In genomic region chr12:75955251-75955650, GRCh38 we compare ENCODE assay signal across 21 cellular contexts.
DNase-seq lines count a peak whose midpoint lies in the region; ATAC-seq, FAIRE-seq and TF ChIP-seq lines count a peak whose summit lies in the region.
"Had no signal": no experiment of that assay in that cellular context is flagged by ENCODE, and none has a peak within 500 bp of the region (broad histone marks: within the 10 kb centered on the region; RNA-seq: fewer than 3 reads in every experiment).

No MANE protein-coding gene starts in this region.

- peaks cover 44% of the 10 kb centered on the region for H3F3A ChIP-seq in PC-9 (ENCODE audit: insufficient read depth, low read depth)

- no peak overlapping the region for H3K27ac Mint-ChIP-seq in glutamatergic neuron (ENCODE audit: unreplicated experiment)

- H3K4me2 ChIP-seq in HepG2 (ENCODE audit: low read depth, low read length) = no peak overlapping the region
- peak overlapping the region; percentile 68; the same call in 1 of the 2 replicates for H3K4me2 ChIP-seq in PC-9

- H3K36me3 ChIP-seq in HepG2 (replicated peaks in 1 of 2; ENCODE audit: control insufficient read depth in 1 of 2, insufficient read depth in 2 of 2, low read length in 2 of 2) (no peaks in the 10 kb centered on the region), right lobe of liver (no peaks in the 10 kb centered on the region), PC-9 (ENCODE audit: low read depth) (no peaks in the 10 kb centered on the region)
- H3K36me3 ChIP-seq: BLaER1 treated with 17β-estradiol and CSF1 and Interleukin-3, amounts not matched to agents 10 nM and 100 nM had no signal

- H2AFZ ChIP-seq in HepG2 (ENCODE audit: low read length) (no peak overlapping the region), PC-9 (no peak overlapping the region)

- BruUV-seq in HepG2 (replicated peaks; lab: Mats Ljungman, UMichigan) (no TSS peak), PC-9 (replicated peaks; lab: Mats Ljungman, UMichigan) (no TSS peak)

- TF ChIP-seq POLR2A in HepG2 (IDR thresholded peaks at IDR 0.05; ENCODE audit: insufficient read depth in 1 of 2, low read depth in 2 of 2, low read length in 2 of 2) (no peak), right lobe of liver (IDR thresholded peaks at IDR 0.05) (no peak)

- in situ Hi-C loops in HepG2 (cut with HindIII; ENCODE audit: extremely low pct_ligation_motif_present, low pct_unique_long_range_greater_than_20kb) = no loop called here

- no peaks in the 10 kb centered on the region for H3K27me3 Mint-ChIP-seq in glutamatergic neuron (ENCODE audit: unreplicated experiment)

- no peaks in the 10 kb centered on the region for H3K9me2 ChIP-seq in PC-9 (ENCODE audit: insufficient read depth)

- TF ChIP-seq EP300 in HepG2 (IDR thresholded peaks at IDR 0.05; ENCODE audit: low read depth in 2 of 2, low read length in 2 of 2) = 0 out of 4 replicates have a peak, but pooled peaks of 1 of the 2 experiments have one; percentile 33
- TF ChIP-seq EP300 in HepG2 (CRISPR knock-in tag; IDR thresholded peaks at IDR 0.05; ENCODE audit: borderline replicate concordance) = no peak

- TF ChIP-seq CTCF in HepG2 (CRISPR knock-in tag; IDR thresholded peaks at IDR 0.05) (no peak), right lobe of liver (IDR thresholded peaks at IDR 0.05) (no peak), PC-9 (conservative IDR thresholded peaks at IDR 0.05) (no peak), glutamatergic neuron (IDR thresholded peaks at IDR 0.05; ENCODE audit: partially characterized antibody, unreplicated experiment) (no peak)

- H3K9ac ChIP-seq in HepG2 (ENCODE audit: insufficient read depth, low read depth, low read length) = no peak overlapping the region
- H3K9ac ChIP-seq: BLaER1 treated with 17β-estradiol and CSF1 and Interleukin-3, amounts not matched to agents 10 nM and 100 nM had no signal

- H3K4me1 ChIP-seq in HepG2 (ENCODE audit: insufficient read depth, low read length) (peaks cover 78% of the 10 kb centered on the region), right lobe of liver (peaks cover 0 to 11% (median 3%) of the 10 kb centered on the region in 4 donors), PC-9 (replicated peaks; ENCODE audit: insufficient read depth) (peaks cover 79% of the 10 kb centered on the region)

- no peak for FAIRE-seq in HepG2 (lab: Jason Lieb, UNC)
- FAIRE-seq: GM12878 had no signal

- no peaks in the 10 kb centered on the region for H3K27me3 ChIP-seq in HepG2 (ENCODE audit: control insufficient read depth in 1 of 2, insufficient read depth in 2 of 2, low read length in 2 of 2)
- no peaks in the 10 kb centered on the region for H3K27me3 ChIP-seq in right lobe of liver
- no peaks in the 10 kb centered on the region for H3K27me3 ChIP-seq in PC-9 (ENCODE audit: insufficient read depth, low read depth)
- H3K27me3 ChIP-seq: BLaER1 treated with 17β-estradiol and CSF1 and Interleukin-3, amounts not matched to agents 10 nM and 100 nM had no signal

- TF ChIP-seq RAD21 in HepG2 (CRISPR knock-in tag; IDR thresholded peaks at IDR 0.05) = no peak

- CTCF ChIA-PET in HepG2 (lab: Yijun Ruan, JAX; ENCODE audit: low intra/inter-chr PET ratio, low total read pairs) = no interaction called here
- CTCF ChIA-PET in PC-9 (lab: Charles Lee) = no interaction called here

- 62% methylated on average over 3 of the region's 3 CpGs for WGBS in HepG2 (ENCODE audit: low lambda C conversion rate)
- WGBS in right lobe of liver (ENCODE audit: insufficient coverage, low coverage, low lambda C conversion rate, missing lambda C conversion rate) = 88% methylated on average over 3 of the region's 3 CpGs

- peak; percentile 46 for ATAC-seq in HepG2
- no peak for ATAC-seq in right lobe of liver
- ATAC-seq in GM19463 (IDR thresholded peaks at IDR 0.05; ENCODE audit: unreplicated experiment) = no peak
- no peak for ATAC-seq in GM21390 (IDR thresholded peaks at IDR 0.05; ENCODE audit: unreplicated experiment)
- ATAC-seq: GM12878, PC-3 had no signal

- no peak overlapping the region for H3K4me3 ChIP-seq in HepG2 (replicated peaks in 1 of 3; ENCODE audit: insufficient read depth in 1 of 3, low read depth in 2 of 3, low read length in 3 of 3)
- no peak overlapping the region for H3K4me3 ChIP-seq in right lobe of liver
- H3K4me3 ChIP-seq in PC-9 = no peak overlapping the region
- H3K4me3 ChIP-seq: BLaER1 treated with 17β-estradiol and CSF1 and Interleukin-3, amounts not matched to agents 10 nM and 100 nM; GM12878; K562 had no signal

- H3K79me2 ChIP-seq in HepG2 (ENCODE audit: insufficient read depth, low read length) (no peaks in the 10 kb centered on the region), PC-9 (ENCODE audit: low read depth) (no peaks in the 10 kb centered on the region)

- no peaks in the 10 kb centered on the region for H3K9me3 Mint-ChIP-seq in glutamatergic neuron (ENCODE audit: unreplicated experiment)
- H3K9me3 Mint-ChIP-seq: CD8-positive, alpha-beta memory T cell had no signal

- peaks cover 12% of the 10 kb centered on the region for H3K4me1 Mint-ChIP-seq in glutamatergic neuron (ENCODE audit: low read depth, unreplicated experiment)

- no peaks in the 10 kb centered on the region for H3K9me3 ChIP-seq in HepG2 (ENCODE audit: low read length)
- no peaks in the 10 kb centered on the region for H3K9me3 ChIP-seq in right lobe of liver
- 0 out of 2 replicates have a peak, but pooled peaks cover 5% of the 10 kb centered on the region for H3K9me3 ChIP-seq in PC-9 (ENCODE audit: insufficient read depth, low read depth)
- H3K9me3 ChIP-seq: BLaER1 treated with 17β-estradiol and CSF1 and Interleukin-3, amounts not matched to agents 10 nM and 100 nM had no signal

- peak; percentile 30 for DNase-seq in HepG2 (ENCODE audit: low spot score)
- no peak for DNase-seq in right lobe of liver
- no peak for DNase-seq in PC-9
- DNase-seq in iPS-NIHi11 (ENCODE audit: low spot score) = peak; percentile 23
- no peak for DNase-seq in glutamatergic neuron
- no peak for DNase-seq in cortex of kidney (lab: John Stamatoyannopoulos, UW)
- DNase-seq: 8988T; CD8-positive, alpha-beta memory T cell; DND-41; GDM1; MV-4-11; NCI-H1417 treated with DMSO at 0.1 percent for 48 hours; NCI-H2029; NCI-H2171 treated with DMSO at 0.1 percent for 48 hours; NCI-H82; PC-3 had no signal

- POLR2A ChIA-PET in HepG2 (lab: Yijun Ruan, JAX) = interaction anchor here (1.4 kb wide), 1 partner anchor 77 kb away, joined by 11 read pairs; the partner anchor contains the start of gene PHLDA1
- POLR2A ChIA-PET in PC-9 (lab: Charles Lee; ENCODE audit: unreplicated experiment) = no interaction called here

- H3K27ac ChIP-seq in HepG2 (ENCODE audit: extremely low read length, insufficient read depth, low read length) (no peak overlapping the region), right lobe of liver (no peak overlapping the region), PC-9 (peak overlapping the region; percentile 97)
- H3K27ac ChIP-seq: BLaER1 treated with 17β-estradiol and CSF1 and Interleukin-3, amounts not matched to agents 10 nM and 100 nM had no signal

- no peak overlapping the region for H3K4me3 Mint-ChIP-seq in glutamatergic neuron (ENCODE audit: unreplicated experiment)
- H3K4me3 Mint-ChIP-seq: CD8-positive, alpha-beta memory T cell had no signal

- H4K20me1 ChIP-seq in HepG2 (ENCODE audit: insufficient read depth, low read length) (no peaks in the 10 kb centered on the region), PC-9 (ENCODE audit: insufficient read depth) (no peaks in the 10 kb centered on the region)
- H4K20me1 ChIP-seq: BLaER1 treated with 17β-estradiol and CSF1 and Interleukin-3, amounts not matched to agents 10 nM and 100 nM had no signal

- H3K36me3 Mint-ChIP-seq in glutamatergic neuron (ENCODE audit: unreplicated experiment) = no peaks in the 10 kb centered on the region
- H3K36me3 Mint-ChIP-seq: CD8-positive, alpha-beta memory T cell had no signal

- intact Hi-C loops in HepG2 (cut with micrococcal nuclease; ENCODE audit: unreplicated experiment) = no loop called here
- intact Hi-C loops in right lobe of liver (cut with DNase I) = no loop called here
- intact Hi-C loops in PC-9 (cut with micrococcal nuclease; ENCODE audit: unreplicated experiment) = loop anchor here (2.0 kb wide), 1 partner anchor 298 kb away; no protein-coding TSS in a partner anchor

TF ChIP-seq in HepG2, 621 proteins besides CTCF, POLR2A, EP300 and RAD21 (continues in another document):
- TF ChIP-seq THRA (CRISPR knock-in tag; IDR thresholded peaks at IDR 0.05; ENCODE audit: borderline replicate concordance) (0 out of 2 replicates have a peak, but pooled peaks have one; percentile 19), HNF4A (CRISPR knock-in tag; IDR thresholded peaks at IDR 0.05) (peak; percentile 38; the same call in 1 of the 2 replicates), RARA (CRISPR knock-in tag; IDR thresholded peaks at IDR 0.05) (0 out of 2 replicates have a peak, but pooled peaks have one; percentile 7), ATAD3A (CRISPR knock-in tag; IDR thresholded peaks at IDR 0.05) (no peak), ZNF431 (CRISPR knock-in tag; IDR thresholded peaks at IDR 0.05; ENCODE audit: borderline replicate concordance, low read depth) (no peak), HMGA1 (CRISPR knock-in tag; conservative IDR thresholded peaks at IDR 0.05) (no peak)

Comparison
In these comparisons a context has a peak if more than half of its experiments do, and no peak if none do; other contexts are left out.
1. DNase-seq: peak in HepG2 (single experiment) and iPS-NIHi11 (single experiment); none in right lobe of liver (0 of 3), PC-9 (0 of 2), glutamatergic neuron (single experiment) and cortex of kidney (single experiment).